8 cellular contexts compared by ENCODE assay signal in the genomic region with DNA sequence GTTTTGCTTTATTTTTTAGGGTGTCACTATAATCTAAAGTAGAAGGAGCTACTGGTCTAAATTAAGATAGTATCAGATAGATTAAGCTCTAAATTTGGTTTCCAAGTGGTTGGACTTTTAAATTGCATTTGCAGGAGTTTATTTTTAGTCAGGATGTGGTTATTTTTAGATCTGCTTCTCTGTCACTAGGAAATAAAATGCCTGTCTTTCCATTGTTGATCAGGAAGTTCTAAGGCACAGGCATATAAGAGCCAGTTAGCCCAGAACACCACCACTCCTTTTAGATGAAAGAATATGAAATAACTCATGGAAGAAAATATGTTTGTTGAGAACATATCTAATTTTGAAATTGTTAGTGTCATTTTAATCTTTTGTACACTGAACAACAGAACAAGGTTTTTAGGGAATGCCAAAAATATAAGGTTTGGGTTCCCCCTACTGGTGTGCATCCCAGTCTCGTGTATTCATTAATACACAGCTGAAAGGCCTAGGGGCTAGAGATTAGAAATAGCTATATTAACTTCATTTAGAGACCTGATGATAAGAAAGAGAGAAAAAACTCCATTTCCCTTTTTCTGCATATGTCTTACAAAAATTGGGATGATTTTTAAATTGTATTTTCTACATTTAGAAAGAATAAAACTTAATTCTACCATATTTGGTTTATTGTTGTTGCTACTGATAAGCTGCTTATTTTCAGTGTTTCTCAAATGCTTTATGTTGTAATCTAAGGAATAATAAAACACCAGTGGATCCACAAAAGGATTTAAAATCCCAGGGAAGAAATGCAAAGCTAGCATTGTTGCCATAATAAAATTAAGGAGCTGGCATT.
DNase-seq lines count a peak whose midpoint lies in the region; ATAC-seq and TF ChIP-seq lines count a peak whose summit lies in the region.

No MANE protein-coding gene starts in this region.

- peaks cover 9% of the 10 kb centered on the region for H3K4me1 Mint-ChIP-seq in activated T-cell treated with anti-CD3 and anti-CD28 coated beads, Interleukin-2, amount 50 U/mL, for 72 hours (ENCODE audit: low read depth)
- H3K4me1 Mint-ChIP-seq in glutamatergic neuron (ENCODE audit: low read depth, unreplicated experiment) = peaks cover 2% of the 10 kb centered on the region

- ATAC-seq in activated T-cell treated with anti-CD3 and anti-CD28 coated beads, Interleukin-2, amount 50 U/mL, for 72 hours (replicated peaks in 1 of 2) = no peak
- ATAC-seq in HG03196 (IDR thresholded peaks at IDR 0.05; ENCODE audit: unreplicated experiment) = no peak

- no peaks in the 10 kb centered on the region for H3K9me3 Mint-ChIP-seq in activated T-cell treated with anti-CD3 and anti-CD28 coated beads, Interleukin-2, amount 50 U/mL, for 72 hours
- no peaks in the 10 kb centered on the region for H3K9me3 Mint-ChIP-seq in glutamatergic neuron (ENCODE audit: unreplicated experiment)

- TF ChIP-seq CTCF in C4-2B (conservative IDR thresholded peaks at IDR 0.05) (peak; percentile 77), GM13976 (IDR thresholded peaks at IDR 0.05; ENCODE audit: borderline replicate concordance, control extremely low read depth, extremely low read depth, insufficient read depth, missing control alignments) (peak; percentile 32), glutamatergic neuron (IDR thresholded peaks at IDR 0.05; ENCODE audit: partially characterized antibody, unreplicated experiment) (peak; percentile 37)

- no peak overlapping the region for H3K27ac Mint-ChIP-seq in activated T-cell treated with anti-CD3 and anti-CD28 coated beads, Interleukin-2, amount 50 U/mL, for 72 hours
- H3K27ac Mint-ChIP-seq in glutamatergic neuron (ENCODE audit: unreplicated experiment) = no peak overlapping the region

- peaks cover 0 to 2% of the 10 kb centered on the region in 2 donors for H3K36me3 Mint-ChIP-seq in activated T-cell treated with anti-CD3 and anti-CD28 coated beads, Interleukin-2, amount 50 U/mL, for 72 hours (ENCODE audit: insufficient read depth in 2 of 2)
- H3K36me3 Mint-ChIP-seq in glutamatergic neuron (ENCODE audit: unreplicated experiment) = no peaks in the 10 kb centered on the region

- H3K27ac ChIP-seq in C4-2B = no peak overlapping the region

- in situ Hi-C loops in GM13976 (cut with MboI; ENCODE audit: low sequenced_read_pairs, unreplicated experiment) = loop anchor here (10.0 kb wide), 1 partner anchor 457 kb away; no protein-coding TSS in a partner anchor

- peak; percentile 58 for DNase-seq in GM13976 (ENCODE audit: low spot score)
- peak; percentile 49 for DNase-seq in NCI-H2227 (lab: John Stamatoyannopoulos, UW; ENCODE audit: unreplicated experiment)
- DNase-seq in activated T-cell treated with anti-CD3 and anti-CD28 coated beads, Interleukin-2, amount 50 U/mL, for 72 hours = peak; percentile 16 to 20
- peak; percentile 26 for DNase-seq in glutamatergic neuron
- DNase-seq in putamen (ENCODE audit: low spot score) = peak; percentile 31
- DNase-seq in NCI-H187 treated with DMSO at 0.1 percent for 48 hours (lab: John Stamatoyannopoulos, UW) = no peak

- H3K4me3 Mint-ChIP-seq in activated T-cell treated with anti-CD3 and anti-CD28 coated beads, Interleukin-2, amount 50 U/mL, for 72 hours = no peak overlapping the region
- H3K4me3 Mint-ChIP-seq in glutamatergic neuron (ENCODE audit: unreplicated experiment) = no peak overlapping the region

- no peaks in the 10 kb centered on the region for H3K27me3 Mint-ChIP-seq in activated T-cell treated with anti-CD3 and anti-CD28 coated beads, Interleukin-2, amount 50 U/mL, for 72 hours (ENCODE audit: low read depth)
- H3K27me3 Mint-ChIP-seq in glutamatergic neuron (ENCODE audit: unreplicated experiment) = no peaks in the 10 kb centered on the region
